9 cellular contexts compared by ENCODE assay signal in the genomic region with DNA sequence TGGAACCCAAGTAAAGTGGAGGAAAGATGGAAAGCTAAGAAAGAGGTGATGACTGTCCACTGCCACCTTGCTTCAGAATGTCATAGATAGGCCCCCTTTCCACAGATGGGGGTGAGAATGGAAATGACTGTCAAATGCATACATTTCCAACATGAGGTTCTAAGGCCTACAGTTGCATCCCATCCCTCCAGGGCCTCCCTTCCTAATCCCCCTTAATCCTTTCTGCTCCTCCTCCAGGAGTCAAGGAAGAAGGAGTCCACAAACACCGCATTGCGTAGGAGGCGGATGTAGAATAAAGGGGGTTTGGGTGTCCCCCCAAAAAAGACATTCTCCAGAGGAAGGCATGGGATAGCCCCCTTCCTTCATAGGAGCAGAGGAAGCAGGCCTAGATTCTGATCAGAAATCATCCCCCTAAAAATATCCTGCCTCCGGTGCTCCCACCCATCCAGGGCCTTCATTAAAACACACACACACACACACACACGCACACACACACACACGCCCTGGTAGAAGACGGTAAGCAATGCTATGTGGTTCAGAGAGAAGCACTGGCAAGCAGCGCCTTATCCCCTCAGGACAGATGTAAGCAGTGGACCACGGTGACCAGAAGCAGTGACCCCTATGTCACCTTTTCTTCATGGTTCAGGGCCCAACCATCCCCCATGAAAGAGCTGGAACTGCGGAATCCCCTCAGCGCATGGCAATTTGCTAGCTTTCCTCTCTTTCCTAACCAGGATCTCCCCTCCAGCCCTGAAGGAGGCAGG. TPM values are rescaled to one million over a fixed set of nuclear protein-coding genes. Genes with fewer than 3 reads are reported as not detected.
A peak's percentile ranks its signal among the peaks of the same experiment; 100 is the strongest.
DNase-seq lines count a peak whose midpoint lies in the region; ATAC-seq and TF ChIP-seq lines count a peak whose summit lies in the region.
"Had no signal": no experiment of that assay in that cellular context is flagged by ENCODE, and none has a peak within 500 bp of the region (broad histone marks: within the 10 kb centered on the region; RNA-seq: fewer than 3 reads in every experiment).

No MANE protein-coding gene starts in this region.

- peak overlapping the region; percentile 91 for H3K9ac ChIP-seq in Loucy (ENCODE audit: low read depth, low read length, poor library complexity, severe bottlenecking)

- peaks cover 76% of the 10 kb centered on the region for H3K79me2 ChIP-seq in Loucy (ENCODE audit: insufficient read depth, low read length)

- intact Hi-C loops in CD8-positive, alpha-beta T cell (cut with DNase I, micrococcal nuclease): loop anchor here in 1 of 2 experiments (1.0 to 2.0 kb wide), 2 partner anchors 12 to 17 kb away; a partner anchor contains a TSS

- in situ Hi-C loops in GM13976 (cut with MboI; ENCODE audit: low sequenced_read_pairs, unreplicated experiment): no loop called here

- H4K20me1 ChIP-seq in Loucy (ENCODE audit: insufficient read depth, low read length, poor library complexity, severe bottlenecking): peaks cover 38% of the 10 kb centered on the region

- no peaks in the 10 kb centered on the region for H3K27me3 Mint-ChIP-seq in CD8-positive, alpha-beta T cell (ENCODE audit: low read depth)
- peaks cover 9% of the 10 kb centered on the region for H3K27me3 Mint-ChIP-seq in brain
- H3K27me3 Mint-ChIP-seq in neural crest cell (ENCODE audit: low read depth): no peaks in the 10 kb centered on the region

- H3K4me1 Mint-ChIP-seq in CD8-positive, alpha-beta T cell (ENCODE audit: low read depth): peaks cover 46% of the 10 kb centered on the region
- peaks cover 54% of the 10 kb centered on the region for H3K4me1 Mint-ChIP-seq in brain
- H3K4me1 Mint-ChIP-seq in neural crest cell: peaks cover 35% of the 10 kb centered on the region

- H3K9me2 ChIP-seq in Loucy (replicated peaks; ENCODE audit: low read depth, low read length): no peaks in the 10 kb centered on the region

- H3K4me2 ChIP-seq in Loucy (ENCODE audit: low read depth, low read length, poor library complexity, severe bottlenecking): peak overlapping the region; percentile 89

- no peak for TF ChIP-seq CTCF in CD8-positive, alpha-beta T cell (IDR thresholded peaks at IDR 0.05)
- TF ChIP-seq CTCF in Loucy (conservative IDR thresholded peaks at IDR 0.05; ENCODE audit: low read length) (no peak), brain (conservative IDR thresholded peaks at IDR 0.05) (no peak), neural crest cell (conservative IDR thresholded peaks at IDR 0.05) (no peak), omental fat pad (IDR thresholded peaks at IDR 0.05) (no peak), GM13976 (IDR thresholded peaks at IDR 0.05; ENCODE audit: borderline replicate concordance, control extremely low read depth, extremely low read depth, insufficient read depth, missing control alignments) (no peak)

- no peaks in the 10 kb centered on the region for H3K9me3 ChIP-seq in CD8-positive, alpha-beta T cell (ENCODE audit: low read length)
- no peaks in the 10 kb centered on the region for H3K9me3 ChIP-seq in Loucy (ENCODE audit: insufficient read depth, low read depth, low read length)
- H3K9me3 ChIP-seq: ovary had no signal

- DNase-seq in CD8-positive, alpha-beta T cell: no peak
- DNase-seq in neural crest cell (ENCODE audit: low read depth, low spot score) (no peak), omental fat pad (ENCODE audit: low spot score) (no peak), NCI-H2196 treated with DMSO at 0.1 percent for 48 hours (lab: John Stamatoyannopoulos, UW; ENCODE audit: unreplicated experiment) (no peak), GM13976 (ENCODE audit: low spot score) (no peak)
- DNase-seq: ovary had no signal

- POLR2A ChIA-PET in CD8-positive, alpha-beta T cell (lab: Charles Lee): interaction anchor here (1.1 to 4.2 kb wide), 3 partner anchors 12 to 28 kb away, joined by 3 to 29 read pairs (median 6); a partner anchor contains a TSS

- H3K9me3 Mint-ChIP-seq in CD8-positive, alpha-beta T cell: no peaks in the 10 kb centered on the region
- H3K9me3 Mint-ChIP-seq in brain (no peaks in the 10 kb centered on the region), neural crest cell (no peaks in the 10 kb centered on the region)

- H3F3A ChIP-seq in Loucy (ENCODE audit: low read depth): no peaks in the 10 kb centered on the region

- H3K36me3 ChIP-seq in CD8-positive, alpha-beta T cell (ENCODE audit: insufficient read depth, low read length): no peaks in the 10 kb centered on the region
- H3K36me3 ChIP-seq in Loucy (ENCODE audit: insufficient read depth, low read length): peaks cover 14% of the 10 kb centered on the region; the same call in 1 of the 2 replicates
- H3K36me3 ChIP-seq: ovary had no signal

- CTCF ChIA-PET in CD8-positive, alpha-beta T cell (lab: Charles Lee): interaction anchor here (1.4 kb wide), 1 partner anchor 27 kb away, joined by 3 read pairs; no protein-coding TSS in a partner anchor

- ATAC-seq in CD8-positive, alpha-beta T cell: no peak
- ATAC-seq in GM19035 (IDR thresholded peaks at IDR 0.05; ENCODE audit: unreplicated experiment): no peak
- no peak for ATAC-seq in omental fat pad (ENCODE audit: low FRiP score)

- peak overlapping the region; percentile 90 for H3K4me3 Mint-ChIP-seq in CD8-positive, alpha-beta T cell
- H3K4me3 Mint-ChIP-seq in brain: peak overlapping the region; percentile 86 to 98 (median 88)
- peak overlapping the region; percentile 86 for H3K4me3 Mint-ChIP-seq in neural crest cell

- H3K4me3 ChIP-seq in CD8-positive, alpha-beta T cell (ENCODE audit: low read depth, low read length): no peak overlapping the region
- peak overlapping the region; percentile 93 for H3K4me3 ChIP-seq in Loucy (ENCODE audit: low read length, poor library complexity, severe bottlenecking)

- no peak overlapping the region for H2AFZ ChIP-seq in Loucy (ENCODE audit: low read length)

- no peaks in the 10 kb centered on the region for H3K36me3 Mint-ChIP-seq in CD8-positive, alpha-beta T cell
- peaks cover 27% of the 10 kb centered on the region for H3K36me3 Mint-ChIP-seq in brain
- H3K36me3 Mint-ChIP-seq in neural crest cell (ENCODE audit: low read depth): peaks cover 19% of the 10 kb centered on the region

- H3K4me1 ChIP-seq in CD8-positive, alpha-beta T cell (ENCODE audit: insufficient read depth, low read length): peaks cover 34% of the 10 kb centered on the region
- peaks cover 68% of the 10 kb centered on the region for H3K4me1 ChIP-seq in Loucy (ENCODE audit: insufficient read depth, low read length, poor library complexity, severe bottlenecking)

- peak overlapping the region; percentile 32 for H3K27ac Mint-ChIP-seq in CD8-positive, alpha-beta T cell
- H3K27ac Mint-ChIP-seq in brain (peak overlapping the region; percentile 64 to 99 (median 98)), neural crest cell (ENCODE audit: unreplicated experiment) (peak overlapping the region; percentile 30)

- H3K27ac ChIP-seq in CD8-positive, alpha-beta T cell (ENCODE audit: low read depth, low read length): no peak overlapping the region
- H3K27ac ChIP-seq: ovary had no signal

- no peaks in the 10 kb centered on the region for H3K27me3 ChIP-seq in CD8-positive, alpha-beta T cell (ENCODE audit: insufficient read depth, low read length)
- H3K27me3 ChIP-seq in Loucy (ENCODE audit: insufficient read depth, low read length, poor library complexity, severe bottlenecking): no peaks in the 10 kb centered on the region
- H3K27me3 ChIP-seq: ovary had no signal

RNA-seq across cellular contexts. Expression of a gene that starts 2.0 kb away (rescaled TPM):
- total RNA-seq in CD8-positive, alpha-beta T cell: 1 to 10 TPM; 2.9 to 3.3 TPM
- polyA plus RNA-seq in brain (ENCODE audit: insufficient read depth, low read depth, low replicate concordance): 112 TPM
- total RNA-seq in neural crest cell (48.4 and 49.5 TPM in 2 replicates), omental fat pad (1 to 10 TPM in 1 of 4 donors, under 1 TPM in 3; 0.48 to 1.3 (median 0.70) TPM)

RNA-seq across cellular contexts. Expression of a gene that starts 12.0 kb away (rescaled TPM):
- 10 to 100 TPM; 52.0 to 59.1 TPM for total RNA-seq in CD8-positive, alpha-beta T cell
- polyA plus RNA-seq in brain (ENCODE audit: insufficient read depth, low read depth, low replicate concordance): 109 TPM
- total RNA-seq in neural crest cell (90.9 and 95.3 TPM in 2 replicates), omental fat pad (10 to 100 TPM in 1 of 4 donors, 1 to 10 TPM in 3; 6.0 to 17.4 (median 9.7) TPM)

RNA-seq across cellular contexts. Expression of a gene that starts 16.2 kb away (rescaled TPM):
- total RNA-seq in CD8-positive, alpha-beta T cell: 1 to 10 TPM; 3.3 to 4.0 TPM
- polyA plus RNA-seq in brain (ENCODE audit: insufficient read depth, low read depth, low replicate concordance): 39.0 TPM
- total RNA-seq in neural crest cell (10.1 TPM in 2 replicates), omental fat pad (10 to 100 TPM; 11.5 to 28.8 (median 25.5) TPM)

RNA-seq across cellular contexts. Expression of a gene that starts 21.1 kb away (rescaled TPM):
- under 1 TPM in 1 of 2 experiments, not detected in 1; 0.14 TPM for total RNA-seq in CD8-positive, alpha-beta T cell
- polyA plus RNA-seq in brain (ENCODE audit: insufficient read depth, low read depth, low replicate concordance): 2.5 TPM
- total RNA-seq in neural crest cell: 4.5 and 6.3 TPM in 2 replicates
- 1 to 10 TPM; 3.2 to 4.8 (median 4.5) TPM for total RNA-seq in omental fat pad

Comparison
In these comparisons a context has a peak if more than half of its experiments do, and no peak if none do; other contexts are left out.
1. H3K27ac Mint-ChIP-seq: peak in every context shown above with its lines; median percentile 98 in brain; 32 in CD8-positive, alpha-beta T cell; 30 in neural crest cell.
2. RNA of a gene that starts 2.0 kb away (total RNA-seq): 48.4 to 49.5 TPM in neural crest cell; 2.9 to 3.3 TPM in CD8-positive, alpha-beta T cell and 0.48 to 1.3 TPM in omental fat pad; every median in the first group is over 10 times any median in the second.
3. Peak in every context shown above with its lines, with median percentiles within 50 percentile points of each other: H3K4me3 Mint-ChIP-seq.